1 cellular context compared by ENCODE assay signal in genomic region chr6:33824461-33825154, GRCh38.
TF ChIP-seq lines count a peak whose summit lies in the region.

No MANE protein-coding gene starts in this region.

TF ChIP-seq in PFSK-1, 5 proteins besides CTCF, POLR2A, EP300 and RAD21 (continued from another document):
- TF ChIP-seq POLR2AphosphoS5 (IDR thresholded peaks at IDR 0.05; ENCODE audit: low read depth, low read length), result peak; percentile 89
